In the genomic region with DNA sequence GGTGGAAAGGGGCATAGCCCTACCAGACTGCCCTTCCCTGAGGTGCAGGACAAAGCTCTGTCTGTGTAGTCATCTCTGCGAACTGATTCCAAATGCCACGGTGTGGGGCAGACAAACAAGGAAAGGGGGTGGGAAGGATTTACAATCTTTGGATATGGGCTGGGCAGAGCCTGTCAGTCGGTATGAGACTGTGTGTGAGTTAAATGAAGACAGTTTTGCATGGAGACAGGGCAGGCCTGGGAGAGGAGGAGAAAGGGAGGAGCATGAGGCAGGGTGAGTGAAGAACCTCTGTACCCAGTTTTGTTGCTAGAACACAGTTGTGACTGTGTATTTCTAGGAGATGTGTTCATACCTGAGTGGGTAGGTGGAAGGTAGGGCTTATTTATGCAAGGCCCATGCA, we compare ENCODE assay signal across 25 cellular contexts. TPM values are rescaled to one million over a fixed set of nuclear protein-coding genes. Genes with fewer than 3 reads are reported as not detected.
DNase-seq lines count a peak whose midpoint lies in the region; ATAC-seq and TF ChIP-seq lines count a peak whose summit lies in the region.
"Had no signal": no experiment of that assay in that cellular context is flagged by ENCODE, and none has a peak within 500 bp of the region (broad histone marks: within the 10 kb centered on the region; RNA-seq: fewer than 3 reads in every experiment).

No MANE protein-coding gene starts in this region.

- POLR2A ChIA-PET in activated CD8-positive, alpha-beta T cell treated with anti-CD3 and anti-CD28 coated beads for 36 hours (lab: Charles Lee) = no interaction called here

- no peaks in the 10 kb centered on the region for H3K27me3 ChIP-seq in smooth muscle cell (ENCODE audit: low read depth)
- H3K27me3 ChIP-seq: esophagus muscularis mucosa, gastrocnemius medialis, upper lobe of left lung had no signal

- no peak overlapping the region for H3K4me2 ChIP-seq in smooth muscle cell

- H3K27ac Mint-ChIP-seq in activated T-cell treated with anti-CD3 and anti-CD28 coated beads, Interleukin-2, amount 50 U/mL, for 72 hours = peak overlapping the region; percentile 5
- H3K27ac Mint-ChIP-seq in activated CD8-positive, alpha-beta T cell treated with anti-CD3 and anti-CD28 coated beads for 36 hours = peak overlapping the region; percentile 89
- peak overlapping the region; percentile 86 for H3K27ac Mint-ChIP-seq in stimulated activated effector memory CD8-positive, alpha-beta T cell treated with anti-CD3 and anti-CD28 coated beads, Interleukin-12 subunit alpha, Interleukin-12 subunit beta, amount 100 ng/mL, for 72 hours
- H3K27ac Mint-ChIP-seq: activated naive CD4-positive, alpha-beta T cell treated with anti-CD3 and anti-CD28 coated beads, Interleukin-2, amount 10 ng/mL, durations not matched to agents 7 days and 5 days had no signal

- H4K20me1 ChIP-seq in smooth muscle cell (ENCODE audit: low read depth) = no peaks in the 10 kb centered on the region

- peaks cover 17% of the 10 kb centered on the region for H3K27me3 Mint-ChIP-seq in activated T-cell treated with anti-CD3 and anti-CD28 coated beads, Interleukin-2, amount 50 U/mL, for 72 hours (ENCODE audit: low read depth)
- no peaks in the 10 kb centered on the region for H3K27me3 Mint-ChIP-seq in activated CD8-positive, alpha-beta T cell treated with anti-CD3 and anti-CD28 coated beads for 36 hours
- H3K27me3 Mint-ChIP-seq: activated naive CD4-positive, alpha-beta T cell treated with anti-CD3 and anti-CD28 coated beads, Interleukin-2, amount 10 ng/mL, durations not matched to agents 7 days and 5 days had no signal

- peaks cover 60% of the 10 kb centered on the region for H3K4me1 Mint-ChIP-seq in activated T-cell treated with anti-CD3 and anti-CD28 coated beads, Interleukin-2, amount 50 U/mL, for 72 hours (ENCODE audit: low read depth)
- H3K4me1 Mint-ChIP-seq in activated CD8-positive, alpha-beta T cell treated with anti-CD3 and anti-CD28 coated beads for 36 hours (ENCODE audit: low read depth) = peaks cover 51% of the 10 kb centered on the region
- peaks cover 48% of the 10 kb centered on the region for H3K4me1 Mint-ChIP-seq in stimulated activated effector memory CD8-positive, alpha-beta T cell treated with anti-CD3 and anti-CD28 coated beads, Interleukin-12 subunit alpha, Interleukin-12 subunit beta, amount 100 ng/mL, for 72 hours

- TF ChIP-seq CTCF in activated CD8-positive, alpha-beta T cell treated with anti-CD3 and anti-CD28 coated beads for 36 hours (IDR thresholded peaks at IDR 0.05) = no peak
- no peak for TF ChIP-seq CTCF in smooth muscle cell (IDR thresholded peaks at IDR 0.05; ENCODE audit: borderline replicate concordance, insufficient read depth, poor library complexity, severe bottlenecking)

- no peak overlapping the region for H3K27ac ChIP-seq in smooth muscle cell (ENCODE audit: low read depth)
- H3K27ac ChIP-seq: esophagus muscularis mucosa, gastrocnemius medialis had no signal

- no peaks in the 10 kb centered on the region for H3K4me1 ChIP-seq in smooth muscle cell (ENCODE audit: low read depth)

- H2AFZ ChIP-seq in smooth muscle cell (ENCODE audit: low read depth) = no peak overlapping the region

- H3F3A ChIP-seq in smooth muscle cell (ENCODE audit: low read depth) = no peaks in the 10 kb centered on the region

- no peaks in the 10 kb centered on the region for H3K9me3 ChIP-seq in smooth muscle cell (replicated peaks; ENCODE audit: low read depth)
- H3K9me3 ChIP-seq: esophagus muscularis mucosa, gastrocnemius medialis, upper lobe of left lung had no signal

- CTCF ChIA-PET in activated CD8-positive, alpha-beta T cell treated with anti-CD3 and anti-CD28 coated beads for 36 hours (lab: Charles Lee) = interaction anchor here (1.0 kb wide), 1 partner anchor 47 kb away, joined by 3 read pairs; no protein-coding TSS in a partner anchor

- DNase-seq in activated T-cell treated with anti-CD3 and anti-CD28 coated beads, Interleukin-2, amount 50 U/mL, for 72 hours = no peak
- no peak for DNase-seq in activated T-cell treated with anti-CD3 and anti-CD28 coated beads, Interleukin-2, amount 50 U/mL, for 48 hours
- no peak for DNase-seq in activated CD8-positive, alpha-beta T cell treated with anti-CD3 and anti-CD28 coated beads for 36 hours
- no peak for DNase-seq in stimulated activated effector memory CD8-positive, alpha-beta T cell treated with anti-CD3 and anti-CD28 coated beads, Interleukin-12 subunit alpha, Interleukin-12 subunit beta, amount 100 ng/mL, for 72 hours (ENCODE audit: low spot score in 2 of 2)
- DNase-seq in NCI-H2029 treated with DMSO at 0.1 percent for 48 hours (lab: John Stamatoyannopoulos, UW) (no peak), smooth muscle cell (lab: John Stamatoyannopoulos, UW; ENCODE audit: unreplicated experiment) (no peak)
- DNase-seq: activated CD4-positive, alpha-beta T cell treated with anti-CD3 and anti-CD28 coated beads for 4 hours; activated naive CD4-positive, alpha-beta T cell treated with anti-CD3 and anti-CD28 coated beads, Interleukin-2, amount 10 ng/mL, durations not matched to agents 7 days and 5 days; activated T-cell treated with anti-CD3 and anti-CD28 coated beads for 4 hours; cerebellar nuclear complex; gastrocnemius medialis; hypothalamus; Karpas-422; mammary epithelial cell; NCI-H1048; NCI-H2029; NCI-H446; PC-3; Right ventricle myocardium superior; stimulated activated CD4-positive, alpha-beta T cell treated with anti-CD3 and anti-CD28 coated beads, Interleukin-12 subunit alpha, Interleukin-12 subunit beta, amount 100 ng/mL, for 4 hours; stimulated activated CD4-positive, alpha-beta T cell treated with anti-CD3 and anti-CD28 coated beads, Interleukin-4, amount 100 ng/mL, for 4 hours; upper lobe of left lung had no signal

- intact Hi-C loops in activated CD8-positive, alpha-beta T cell treated with anti-CD3 and anti-CD28 coated beads for 36 hours (cut with micrococcal nuclease) = no loop called here

- H3K9ac ChIP-seq in smooth muscle cell (ENCODE audit: low read depth) = no peak overlapping the region

- no peaks in the 10 kb centered on the region for H3K36me3 ChIP-seq in smooth muscle cell (ENCODE audit: low read depth)
- H3K36me3 ChIP-seq: esophagus muscularis mucosa, gastrocnemius medialis, upper lobe of left lung had no signal

- H3K79me2 ChIP-seq in smooth muscle cell (ENCODE audit: low read depth) = no peaks in the 10 kb centered on the region

- peaks cover 4 to 5% of the 10 kb centered on the region in 2 donors for H3K36me3 Mint-ChIP-seq in activated T-cell treated with anti-CD3 and anti-CD28 coated beads, Interleukin-2, amount 50 U/mL, for 72 hours (ENCODE audit: insufficient read depth in 2 of 2)
- peaks cover 4% of the 10 kb centered on the region for H3K36me3 Mint-ChIP-seq in activated CD8-positive, alpha-beta T cell treated with anti-CD3 and anti-CD28 coated beads for 36 hours (ENCODE audit: low read depth)
- peaks cover 6% of the 10 kb centered on the region for H3K36me3 Mint-ChIP-seq in stimulated activated effector memory CD8-positive, alpha-beta T cell treated with anti-CD3 and anti-CD28 coated beads, Interleukin-12 subunit alpha, Interleukin-12 subunit beta, amount 100 ng/mL, for 72 hours

- peaks cover 2 to 10% of the 10 kb centered on the region in 2 donors for H3K9me3 Mint-ChIP-seq in activated T-cell treated with anti-CD3 and anti-CD28 coated beads, Interleukin-2, amount 50 U/mL, for 72 hours
- H3K9me3 Mint-ChIP-seq in activated CD8-positive, alpha-beta T cell treated with anti-CD3 and anti-CD28 coated beads for 36 hours = no peaks in the 10 kb centered on the region
- H3K9me3 Mint-ChIP-seq in stimulated activated effector memory CD8-positive, alpha-beta T cell treated with anti-CD3 and anti-CD28 coated beads, Interleukin-12 subunit alpha, Interleukin-12 subunit beta, amount 100 ng/mL, for 72 hours = peaks cover 2% of the 10 kb centered on the region

- H3K4me3 ChIP-seq in smooth muscle cell = no peak overlapping the region
- H3K4me3 ChIP-seq: esophagus muscularis mucosa, gastrocnemius medialis, upper lobe of left lung had no signal

- ATAC-seq in activated T-cell treated with anti-CD3 and anti-CD28 coated beads, Interleukin-2, amount 50 U/mL, for 72 hours (replicated peaks in 1 of 2) = no peak
- no peak for ATAC-seq in activated CD8-positive, alpha-beta T cell treated with anti-CD3 and anti-CD28 coated beads for 36 hours
- peak; percentile 73 for ATAC-seq in esophagus mucosa
- ATAC-seq in stimulated activated effector memory CD8-positive, alpha-beta T cell treated with anti-CD3 and anti-CD28 coated beads, Interleukin-12 subunit alpha, Interleukin-12 subunit beta, amount 100 ng/mL, for 72 hours = no peak
- no peak for ATAC-seq in GM19395 (IDR thresholded peaks at IDR 0.05; ENCODE audit: unreplicated experiment)
- ATAC-seq: gastrocnemius medialis, PC-3 had no signal

- 50% methylated on average over 3 of the region's 3 CpGs for WGBS in smooth muscle cell (ENCODE audit: low lambda C conversion rate)

- H3K4me3 Mint-ChIP-seq in activated T-cell treated with anti-CD3 and anti-CD28 coated beads, Interleukin-2, amount 50 U/mL, for 72 hours = peak overlapping the region in 1 of 2 donors; percentile 11
- H3K4me3 Mint-ChIP-seq in activated CD8-positive, alpha-beta T cell treated with anti-CD3 and anti-CD28 coated beads for 36 hours = no peak overlapping the region
- H3K4me3 Mint-ChIP-seq in stimulated activated effector memory CD8-positive, alpha-beta T cell treated with anti-CD3 and anti-CD28 coated beads, Interleukin-12 subunit alpha, Interleukin-12 subunit beta, amount 100 ng/mL, for 72 hours = peak overlapping the region; percentile 47
- H3K4me3 Mint-ChIP-seq: activated naive CD4-positive, alpha-beta T cell treated with anti-CD3 and anti-CD28 coated beads, Interleukin-2, amount 10 ng/mL, durations not matched to agents 7 days and 5 days had no signal

RNA-seq across cellular contexts. Expression of a gene that starts 59.4 kb away (rescaled TPM):
- total RNA-seq in activated T-cell treated with anti-CD3 and anti-CD28 coated beads, Interleukin-2, amount 50 U/mL, for 72 hours = 100 to 1,000 TPM; 281 to 298 TPM
- total RNA-seq in activated CD8-positive, alpha-beta T cell treated with anti-CD3 and anti-CD28 coated beads for 36 hours = 100 to 1,000 TPM; 426 to 435 TPM
- 139 TPM for total RNA-seq in esophagus mucosa
- total RNA-seq in smooth muscle cell = 355 and 379 TPM in 2 replicates
- 292 and 416 TPM in 2 replicates for polyA plus RNA-seq in smooth muscle cell

Comparison
In these comparisons a context has a peak if more than half of its experiments do, and no peak if none do; other contexts are left out.
1. H3K27ac Mint-ChIP-seq: peak in every context shown above with its lines; median percentile 89 in activated CD8-positive, alpha-beta T cell treated with anti-CD3 and anti-CD28 coated beads for 36 hours; 86 in stimulated activated effector memory CD8-positive, alpha-beta T cell treated with anti-CD3 and anti-CD28 coated beads, Interleukin-12 subunit alpha, Interleukin-12 subunit beta, amount 100 ng/mL, for 72 hours; 5 in activated T-cell treated with anti-CD3 and anti-CD28 coated beads, Interleukin-2, amount 50 U/mL, for 72 hours.